Comparison of ENCODE assay signal across 19 cellular contexts in genomic region chr14:95417492-95417891, GRCh38.
A peak's percentile ranks its signal among the peaks of the same experiment; 100 is the strongest.
DNase-seq lines count a peak whose midpoint lies in the region; ATAC-seq, FAIRE-seq and TF ChIP-seq lines count a peak whose summit lies in the region.
"Had no signal": no experiment of that assay in that cellular context is flagged by ENCODE, and none has a peak within 500 bp of the region (broad histone marks: within the 10 kb centered on the region; RNA-seq: fewer than 3 reads in every experiment).

No MANE protein-coding gene starts in this region.

- 67% methylated on average over 7 of the region's 7 CpGs for WGBS in A549 (ENCODE audit: missing lambda C conversion rate)

- no peak overlapping the region for H3K4me2 ChIP-seq in A549

- H3K9me3 ChIP-seq in A549, result no peaks in the 10 kb centered on the region

- no peaks in the 10 kb centered on the region for H3K4me1 ChIP-seq in A549
- no peaks in the 10 kb centered on the region for H3K4me1 ChIP-seq in foreskin keratinocyte

- TF ChIP-seq EP300 in A549 (IDR thresholded peaks at IDR 0.05), result no peak

- H3K4me3 ChIP-seq in A549 (no peak overlapping the region), astrocyte of the spinal cord (ENCODE audit: low read depth, low read length) (no peak overlapping the region), H7 (ENCODE audit: insufficient read depth, low read depth, low read length) (no peak overlapping the region)

- no peak overlapping the region for H3K27ac Mint-ChIP-seq in progenitor cell of endocrine pancreas

- TF ChIP-seq RAD21 in A549 (conservative IDR thresholded peaks at IDR 0.05 in 1 of 2, IDR thresholded peaks at IDR 0.05 in 1 of 2), result no peak

- H3K27me3 Mint-ChIP-seq in progenitor cell of endocrine pancreas, result peaks cover 24% of the 10 kb centered on the region

- H3K27ac ChIP-seq in A549 (no peak overlapping the region), foreskin keratinocyte (no peak overlapping the region)
- H3K27ac ChIP-seq: C4-2B had no signal

- H3K4me1 Mint-ChIP-seq in progenitor cell of endocrine pancreas (ENCODE audit: low read depth), result no peaks in the 10 kb centered on the region

- no peak for FAIRE-seq in A549 (lab: Jason Lieb, UNC)
- FAIRE-seq: D721Med, GM12891, GM19239, H1 had no signal

- no peak overlapping the region for H3K4me3 Mint-ChIP-seq in progenitor cell of endocrine pancreas (ENCODE audit: low read depth)

- H3K9me3 Mint-ChIP-seq in progenitor cell of endocrine pancreas (ENCODE audit: low read depth), result peaks cover 5% of the 10 kb centered on the region

- ATAC-seq in A549, result no peak
- no peak for ATAC-seq in foreskin keratinocyte

- POLR2A ChIA-PET in A549 (lab: Yijun Ruan, JAX), result no interaction called here

- TF ChIP-seq CTCF in A549 (IDR thresholded peaks at IDR 0.05), result no peak
- peak; percentile 19 for TF ChIP-seq CTCF in astrocyte of the spinal cord (IDR thresholded peaks at IDR 0.05; ENCODE audit: low read depth, low read length)
- peak; percentile 27 for TF ChIP-seq CTCF in foreskin keratinocyte (conservative IDR thresholded peaks at IDR 0.05)
- TF ChIP-seq CTCF in progenitor cell of endocrine pancreas (IDR thresholded peaks at IDR 0.05; ENCODE audit: unreplicated experiment), result peak; percentile 18

- H3K27me3 ChIP-seq in foreskin keratinocyte, result no peaks in the 10 kb centered on the region
- no peaks in the 10 kb centered on the region for H3K27me3 ChIP-seq in H7 (ENCODE audit: control insufficient read depth, insufficient read depth, low read length)

- H3K36me3 ChIP-seq in H7 (replicated peaks; ENCODE audit: control insufficient read depth, insufficient read depth, low read length), result no peaks in the 10 kb centered on the region

- no peak for TF ChIP-seq POLR2A in A549 (IDR thresholded peaks at IDR 0.05; ENCODE audit: low read length)

- no peaks in the 10 kb centered on the region for H3K36me3 Mint-ChIP-seq in progenitor cell of endocrine pancreas (ENCODE audit: insufficient read depth)

- in situ Hi-C loops in astrocyte of the spinal cord (cut with HindIII; ENCODE audit: low sequenced_read_pairs), result no loop called here

- CTCF ChIA-PET in A549 (lab: Yijun Ruan, JAX), result interaction anchor here (1.3 to 4.6 kb wide), 3 partner anchors 10 to 56 kb away, joined by 4 to 26 read pairs (median 5); no protein-coding TSS in a partner anchor

- no peak for DNase-seq in A549 (ENCODE audit: low read depth in 1 of 2, low spot score in 1 of 2)
- DNase-seq in astrocyte of the spinal cord (ENCODE audit: low read depth, low spot score), result no peak
- no peak for DNase-seq in foreskin keratinocyte
- DNase-seq in progenitor cell of endocrine pancreas (ENCODE audit: low spot score, unreplicated experiment), result no peak
- no peak for DNase-seq in H7
- DNase-seq in amniotic stem cell (lab: John Stamatoyannopoulos, UW), result no peak
- no peak for DNase-seq in NCI-H82 treated with DMSO at 0.1 percent for 48 hours (lab: John Stamatoyannopoulos, UW; ENCODE audit: unreplicated experiment)
- DNase-seq: ACHN, KBM-7, NCI-H1105 treated with DMSO at 0.1 percent for 48 hours, NCI-H1694, NCI-H510A, NCI-H748 treated with DMSO at 0.1 percent for 48 hours, Right ventricle myocardium superior had no signal

TF ChIP-seq in A549, 52 proteins besides CTCF, POLR2A, EP300 and RAD21:
- TF ChIP-seq MAFK (IDR thresholded peaks at IDR 0.05; ENCODE audit: partially characterized antibody) (peak; percentile 62), JUN (IDR thresholded peaks at IDR 0.05) (no peak), RCOR1 (IDR thresholded peaks at IDR 0.05; ENCODE audit: low read depth, low read length) (no peak)
